ENCODE assay signal across 18 cellular contexts in genomic region chr1:155507960-155508359, GRCh38. TPM values are rescaled to one million over a fixed set of nuclear protein-coding genes. Genes with fewer than 3 reads are reported as not detected.
A peak's percentile ranks its signal among the peaks of the same experiment; 100 is the strongest.
DNase-seq lines count a peak whose midpoint lies in the region; ATAC-seq and TF ChIP-seq lines count a peak whose summit lies in the region.
"Had no signal": no experiment of that assay in that cellular context is flagged by ENCODE, and none has a peak within 500 bp of the region (broad histone marks: within the 10 kb centered on the region; RNA-seq: fewer than 3 reads in every experiment).

No MANE protein-coding gene starts in this region.

- ATAC-seq in stimulated activated memory B cell treated with anti-CD40 and anti-IgM and Interleukin-4, amounts not matched to agents 10 μg/mL and 1 μg/mL and 100 μg/mL, for 72 hours: no peak
- ATAC-seq: Panc1 had no signal

- H3K9me2 ChIP-seq in SU-DHL-6 (replicated peaks; ENCODE audit: insufficient read depth, low read length): no peaks in the 10 kb centered on the region

- no peak overlapping the region for H3K4me3 Mint-ChIP-seq in activated CD4-positive, alpha-beta memory T cell treated with anti-CD3 and anti-CD28 coated beads for 36 hours
- no peak overlapping the region for H3K4me3 Mint-ChIP-seq in activated CD4-positive, alpha-beta memory T cell treated with anti-CD3 and anti-CD28 coated beads, Interleukin-2, amount 10 ng/mL, durations not matched to agents 7 days and 5 days
- H3K4me3 Mint-ChIP-seq in stimulated activated memory B cell treated with anti-CD40 and anti-IgM and Interleukin-4, amounts not matched to agents 10 μg/mL and 1 μg/mL and 100 μg/mL, for 72 hours: no peak overlapping the region

- H3K36me3 Mint-ChIP-seq in activated CD4-positive, alpha-beta memory T cell treated with anti-CD3 and anti-CD28 coated beads for 36 hours: no peaks in the 10 kb centered on the region
- H3K36me3 Mint-ChIP-seq in activated CD4-positive, alpha-beta memory T cell treated with anti-CD3 and anti-CD28 coated beads, Interleukin-2, amount 10 ng/mL, durations not matched to agents 7 days and 5 days (ENCODE audit: low read depth): peaks cover 3% of the 10 kb centered on the region
- no peaks in the 10 kb centered on the region for H3K36me3 Mint-ChIP-seq in stimulated activated memory B cell treated with anti-CD40 and anti-IgM and Interleukin-4, amounts not matched to agents 10 μg/mL and 1 μg/mL and 100 μg/mL, for 72 hours

- H3K27me3 ChIP-seq in SU-DHL-6 (ENCODE audit: low read length) (no peaks in the 10 kb centered on the region), fibroblast of lung (ENCODE audit: control insufficient read depth, insufficient read depth, low read length) (no peaks in the 10 kb centered on the region)
- H3K27me3 ChIP-seq: hepatocyte had no signal

- no peaks in the 10 kb centered on the region for H4K20me1 ChIP-seq in SU-DHL-6 (ENCODE audit: low read depth, low read length)
- no peaks in the 10 kb centered on the region for H4K20me1 ChIP-seq in fibroblast of lung (ENCODE audit: control insufficient read depth, extremely low read depth, insufficient read depth, low read length)

- H3K4me1 ChIP-seq in fibroblast of lung (ENCODE audit: control insufficient read depth, extremely low read depth, insufficient read depth, low read length): no peaks in the 10 kb centered on the region
- H3K4me1 ChIP-seq: parathyroid adenoma had no signal

- H3K79me2 ChIP-seq in SU-DHL-6 (ENCODE audit: insufficient read depth, low read length) (peaks cover 100% of the 10 kb centered on the region), fibroblast of lung (ENCODE audit: control insufficient read depth, insufficient read depth, low read length) (peaks cover 37% of the 10 kb centered on the region)

- H2AFZ ChIP-seq in SU-DHL-6 (ENCODE audit: low read depth, low read length, severe bottlenecking) (no peak overlapping the region), fibroblast of lung (ENCODE audit: low read length) (no peak overlapping the region)
- H2AFZ ChIP-seq: hepatocyte, parathyroid adenoma had no signal

- H3K27me3 Mint-ChIP-seq in activated CD4-positive, alpha-beta memory T cell treated with anti-CD3 and anti-CD28 coated beads for 36 hours: no peaks in the 10 kb centered on the region
- H3K27me3 Mint-ChIP-seq in activated CD4-positive, alpha-beta memory T cell treated with anti-CD3 and anti-CD28 coated beads, Interleukin-2, amount 10 ng/mL, durations not matched to agents 7 days and 5 days: no peaks in the 10 kb centered on the region
- H3K27me3 Mint-ChIP-seq in stimulated activated memory B cell treated with anti-CD40 and anti-IgM and Interleukin-4, amounts not matched to agents 10 μg/mL and 1 μg/mL and 100 μg/mL, for 72 hours: no peaks in the 10 kb centered on the region

- DNase-seq in activated CD4-positive, alpha-beta memory T cell treated with anti-CD3 and anti-CD28 coated beads for 36 hours: no peak
- DNase-seq in activated CD4-positive, alpha-beta memory T cell treated with anti-CD3 and anti-CD28 coated beads, Interleukin-2, amount 10 ng/mL, durations not matched to agents 7 days and 5 days: no peak
- DNase-seq in fibroblast of lung (ENCODE audit: low read depth in 2 of 2) (peak in 1 of 2 donors; percentile 32), GOT3 (lab: John Stamatoyannopoulos, UW) (no peak), NCI-H446 treated with DMSO at 0.1 percent for 48 hours (lab: John Stamatoyannopoulos, UW) (no peak), SK-N-DZ (ENCODE audit: low spot score) (no peak)
- DNase-seq: activated CD4-positive, CD25-positive, alpha-beta regulatory T cell; Caco-2; NCI-H2029 treated with DMSO at 0.1 percent for 48 hours; NCI-H748 treated with DMSO at 0.1 percent for 48 hours; stimulated activated CD4-positive, alpha-beta T cell treated with anti-CD3 and anti-CD28 coated beads, Interleukin-4, amount 100 ng/mL, for 4 hours; trophoblast cell had no signal

- H3K9me3 Mint-ChIP-seq in activated CD4-positive, alpha-beta memory T cell treated with anti-CD3 and anti-CD28 coated beads for 36 hours: no peaks in the 10 kb centered on the region
- H3K9me3 Mint-ChIP-seq in activated CD4-positive, alpha-beta memory T cell treated with anti-CD3 and anti-CD28 coated beads, Interleukin-2, amount 10 ng/mL, durations not matched to agents 7 days and 5 days: no peaks in the 10 kb centered on the region
- no peaks in the 10 kb centered on the region for H3K9me3 Mint-ChIP-seq in stimulated activated memory B cell treated with anti-CD40 and anti-IgM and Interleukin-4, amounts not matched to agents 10 μg/mL and 1 μg/mL and 100 μg/mL, for 72 hours

- intact Hi-C loops in activated CD4-positive, alpha-beta memory T cell treated with anti-CD3 and anti-CD28 coated beads for 36 hours (cut with micrococcal nuclease): no loop called here

- no peak for TF ChIP-seq CTCF in SU-DHL-6 (IDR thresholded peaks at IDR 0.05; ENCODE audit: insufficient read depth, low read length, poor library complexity, severe bottlenecking)
- TF ChIP-seq CTCF in fibroblast of lung (conservative IDR thresholded peaks at IDR 0.05 in 1 of 2, IDR thresholded peaks at IDR 0.05 in 1 of 2; ENCODE audit: low read depth in 1 of 2, low read length in 2 of 2): no peak

- POLR2A ChIA-PET in activated CD4-positive, alpha-beta memory T cell treated with anti-CD3 and anti-CD28 coated beads for 36 hours (lab: Charles Lee): no interaction called here
- POLR2A ChIA-PET in activated CD4-positive, alpha-beta memory T cell treated with anti-CD3 and anti-CD28 coated beads, Interleukin-2, amount 10 ng/mL, durations not matched to agents 7 days and 5 days (lab: Charles Lee): interaction anchor here (1.5 kb wide), 1 partner anchor 28 kb away, joined by 4 read pairs; no protein-coding TSS in a partner anchor

- H3K4me3 ChIP-seq in SU-DHL-6 (ENCODE audit: insufficient read depth, low read length, poor library complexity, severe bottlenecking): peak overlapping the region; percentile 38
- H3K4me3 ChIP-seq in fibroblast of lung (replicated peaks in 1 of 4; ENCODE audit: control extremely low read depth in 1 of 4, insufficient read depth in 1 of 4, low read depth in 3 of 4, low read length in 4 of 4): no peak overlapping the region
- H3K4me3 ChIP-seq: hepatocyte had no signal

- H3K27ac ChIP-seq in SU-DHL-6 (ENCODE audit: low read depth, low read length): peak overlapping the region; percentile 51; the same call in 1 of the 2 replicates
- H3K27ac ChIP-seq in fibroblast of lung (ENCODE audit: insufficient read depth, low read length): no peak overlapping the region
- H3K27ac ChIP-seq: epithelial cell of prostate, hepatocyte, parathyroid adenoma had no signal

- peak overlapping the region; percentile 21; the same call in 1 of the 2 replicates for H3K9ac ChIP-seq in SU-DHL-6 (ENCODE audit: low read length)
- H3K9ac ChIP-seq in fibroblast of lung (ENCODE audit: insufficient read depth, low read length): no peak overlapping the region
- H3K9ac ChIP-seq: parathyroid adenoma had no signal

- peaks cover 40% of the 10 kb centered on the region for H3F3A ChIP-seq in SU-DHL-6 (ENCODE audit: insufficient read depth)

- H3K36me3 ChIP-seq in SU-DHL-6 (ENCODE audit: low read length) (0 out of 2 replicates have a peak, but pooled peaks cover 2% of the 10 kb centered on the region), fibroblast of lung (ENCODE audit: control insufficient read depth, insufficient read depth, low read length) (no peaks in the 10 kb centered on the region)

- CTCF ChIA-PET in activated CD4-positive, alpha-beta memory T cell treated with anti-CD3 and anti-CD28 coated beads for 36 hours (lab: Charles Lee): no interaction called here
- CTCF ChIA-PET in activated CD4-positive, alpha-beta memory T cell treated with anti-CD3 and anti-CD28 coated beads, Interleukin-2, amount 10 ng/mL, durations not matched to agents 7 days and 5 days (lab: Charles Lee): interaction anchor here (0.7 kb wide), 2 partner anchors 13 to 72 kb away, joined by 4 to 5 read pairs; no protein-coding TSS in a partner anchor

- H3K9me3 ChIP-seq in SU-DHL-6 (ENCODE audit: insufficient read depth, low read length) (no peaks in the 10 kb centered on the region), fibroblast of lung (ENCODE audit: control insufficient read depth, insufficient read depth, low read depth, low read length) (no peaks in the 10 kb centered on the region)
- H3K9me3 ChIP-seq: Caco-2 had no signal

- H3K27ac Mint-ChIP-seq in activated CD4-positive, alpha-beta memory T cell treated with anti-CD3 and anti-CD28 coated beads for 36 hours: peak overlapping the region; percentile 2
- H3K27ac Mint-ChIP-seq in activated CD4-positive, alpha-beta memory T cell treated with anti-CD3 and anti-CD28 coated beads, Interleukin-2, amount 10 ng/mL, durations not matched to agents 7 days and 5 days: no peak overlapping the region
- H3K27ac Mint-ChIP-seq in stimulated activated memory B cell treated with anti-CD40 and anti-IgM and Interleukin-4, amounts not matched to agents 10 μg/mL and 1 μg/mL and 100 μg/mL, for 72 hours: peak overlapping the region; percentile 32

- peaks cover 24% of the 10 kb centered on the region for H3K4me1 Mint-ChIP-seq in activated CD4-positive, alpha-beta memory T cell treated with anti-CD3 and anti-CD28 coated beads for 36 hours (ENCODE audit: low read depth)
- H3K4me1 Mint-ChIP-seq in activated CD4-positive, alpha-beta memory T cell treated with anti-CD3 and anti-CD28 coated beads, Interleukin-2, amount 10 ng/mL, durations not matched to agents 7 days and 5 days: peaks cover 21% of the 10 kb centered on the region
- peaks cover 24% of the 10 kb centered on the region for H3K4me1 Mint-ChIP-seq in stimulated activated memory B cell treated with anti-CD40 and anti-IgM and Interleukin-4, amounts not matched to agents 10 μg/mL and 1 μg/mL and 100 μg/mL, for 72 hours

- peak overlapping the region; percentile 67 for H3K4me2 ChIP-seq in SU-DHL-6 (ENCODE audit: low read depth, low read length, poor library complexity, severe bottlenecking)
- peak overlapping the region; percentile 17 for H3K4me2 ChIP-seq in fibroblast of lung (ENCODE audit: extremely low read depth, insufficient read depth, low read length)
- H3K4me2 ChIP-seq: hepatocyte had no signal

RNA-seq across cellular contexts. Expression of gene ASH1L, which starts 54.6 kb away (rescaled TPM):
- total RNA-seq in activated CD4-positive, alpha-beta memory T cell treated with anti-CD3 and anti-CD28 coated beads for 36 hours: 10 to 100 TPM; 28.8 to 29.6 TPM
- 10 to 100 TPM; 35.9 to 42.0 TPM for total RNA-seq in activated CD4-positive, alpha-beta memory T cell treated with anti-CD3 and anti-CD28 coated beads, Interleukin-2, amount 10 ng/mL, durations not matched to agents 7 days and 5 days
- 25.4 and 35.7 TPM in 2 replicates for total RNA-seq in fibroblast of lung
- polyA plus RNA-seq in fibroblast of lung: 16.9 and 19.4 TPM in 2 replicates
- 8.6 and 11.6 TPM in 2 replicates for polyA plus RNA-seq in fibroblast of lung (2012)
- polyA minus RNA-seq in fibroblast of lung (ENCODE audit: low replicate concordance): 19.9 and 24.6 TPM in 2 replicates
- polyA plus RNA-seq in SK-N-DZ (2014; cell fraction: cytosol; rRNA removed): 10.3 and 12.2 TPM in 2 replicates
- polyA plus RNA-seq in SK-N-DZ (2014; cell fraction: nucleus; rRNA removed): 9.7 and 23.4 TPM in 2 replicates
